ENCODE assay signal across 11 cellular contexts in genomic region chr16:53913082-53913870, GRCh38.
DNase-seq lines count a peak whose midpoint lies in the region; ATAC-seq and TF ChIP-seq lines count a peak whose summit lies in the region.
"Had no signal": no experiment of that assay in that cellular context is flagged by ENCODE, and none has a peak within 500 bp of the region (broad histone marks: within the 10 kb centered on the region; RNA-seq: fewer than 3 reads in every experiment).

No MANE protein-coding gene starts in this region.

- in situ Hi-C loops in SK-MEL-5 (cut with HindIII; ENCODE audit: low pct_unique_long_range_greater_than_20kb, low sequenced_read_pairs): no loop called here

- H3K4me3 Mint-ChIP-seq in T-helper 17 cell: no peak overlapping the region

- no peaks in the 10 kb centered on the region for H3K36me3 Mint-ChIP-seq in T-helper 17 cell (ENCODE audit: low read depth)

- TF ChIP-seq CTCF in fibroblast of pulmonary artery (IDR thresholded peaks at IDR 0.05; ENCODE audit: low read length, missing control alignments): no peak

- no peaks in the 10 kb centered on the region for H3K9me3 ChIP-seq in T-helper 17 cell (ENCODE audit: control insufficient read depth, low read length, poor library complexity, severe bottlenecking)
- H3K9me3 ChIP-seq: body of pancreas had no signal

- no peaks in the 10 kb centered on the region for H3K27me3 Mint-ChIP-seq in T-helper 17 cell

- H3K4me1 Mint-ChIP-seq in T-helper 17 cell: peaks cover 20% of the 10 kb centered on the region

- H3K27ac ChIP-seq in skin epidermis: peak overlapping the region in 16 of 21 experiments; percentile 0 to 52 (median 42)
- H3K27ac ChIP-seq: 22Rv1, body of pancreas, parathyroid adenoma had no signal

- no peak overlapping the region for H3K27ac Mint-ChIP-seq in T-helper 17 cell

- DNase-seq in NCI-H2227 treated with DMSO at 0.1 percent for 48 hours (lab: John Stamatoyannopoulos, UW) (peak; percentile 92), NCI-H2227 (lab: John Stamatoyannopoulos, UW; ENCODE audit: unreplicated experiment) (no peak), SK-MEL-5 (ENCODE audit: low read depth, low spot score) (peak; percentile 50), fibroblast of pulmonary artery (ENCODE audit: low read depth) (peak; percentile 97), T-helper 17 cell (no peak)
- no peak for DNase-seq in activated CD4-positive, CD25-positive, alpha-beta regulatory T cell treated with anti-CD3 and anti-CD28 coated beads, Interleukin-2, amount 50 U/mL, for 72 hours

- no peak for ATAC-seq in T-helper 17 cell
- no peak for ATAC-seq in HG02884 (IDR thresholded peaks at IDR 0.05; ENCODE audit: unreplicated experiment)
- ATAC-seq: body of pancreas had no signal

- H3K4me3 ChIP-seq in fibroblast of pulmonary artery (replicated peaks; ENCODE audit: low read depth, low read length): no peak overlapping the region
- no peak overlapping the region for H3K4me3 ChIP-seq in skin epidermis
- H3K4me3 ChIP-seq: body of pancreas had no signal

Comparison
In these comparisons a context has a peak if more than half of its experiments do, and no peak if none do; other contexts are left out.
1. DNase-seq: peak in NCI-H2227 treated with DMSO at 0.1 percent for 48 hours (single experiment), SK-MEL-5 (single experiment) and fibroblast of pulmonary artery (single experiment); none in NCI-H2227 (single experiment), T-helper 17 cell (0 of 3) and activated CD4-positive, CD25-positive, alpha-beta regulatory T cell treated with anti-CD3 and anti-CD28 coated beads, Interleukin-2, amount 50 U/mL, for 72 hours (single experiment).